In the genomic region with DNA sequence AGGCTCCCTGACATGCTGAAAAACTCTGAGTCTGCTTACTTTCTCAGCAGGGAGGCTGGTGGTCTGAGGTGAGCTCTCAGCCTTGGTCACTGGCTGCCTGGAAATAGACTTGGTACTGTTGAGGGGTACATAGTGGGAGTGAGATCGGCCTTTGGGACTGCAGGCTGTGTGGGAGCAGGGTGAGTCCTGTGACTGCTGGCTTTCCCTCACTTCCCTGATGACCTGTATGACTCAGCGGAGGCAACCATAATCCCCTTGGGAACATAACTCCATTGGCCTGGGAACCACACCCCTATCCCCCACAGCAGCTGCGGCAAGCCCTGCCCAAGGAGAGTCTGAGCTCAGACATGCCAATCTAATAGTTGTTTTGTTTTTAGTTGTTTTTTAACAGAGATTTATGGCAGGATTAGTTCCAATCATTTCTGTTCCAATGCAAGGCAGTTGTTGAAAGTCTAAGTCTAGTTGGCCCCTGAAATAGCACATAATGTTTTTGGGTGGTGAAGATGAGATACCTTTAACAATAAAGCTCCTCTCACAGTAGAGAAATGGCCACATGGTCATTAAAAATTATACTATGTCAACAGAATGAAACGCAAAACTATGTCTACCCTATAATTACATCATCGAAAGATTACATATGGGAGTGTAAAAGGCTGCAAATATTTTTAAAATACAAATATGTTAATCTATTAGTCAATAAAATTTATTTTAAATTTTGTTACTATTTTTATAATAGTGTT, we compare ENCODE assay signal across 14 cellular contexts.
DNase-seq lines count a peak whose midpoint lies in the region; ATAC-seq and TF ChIP-seq lines count a peak whose summit lies in the region.
"Had no signal": no experiment of that assay in that cellular context is flagged by ENCODE, and none has a peak within 500 bp of the region (broad histone marks: within the 10 kb centered on the region; RNA-seq: fewer than 3 reads in every experiment).

No MANE protein-coding gene starts in this region.

- H3K36me3 ChIP-seq in GM23338 (ENCODE audit: insufficient read depth), result no peaks in the 10 kb centered on the region

- H4K20me1 ChIP-seq in GM23338 (replicated peaks; ENCODE audit: insufficient read depth), result no peaks in the 10 kb centered on the region

- H3K4me2 ChIP-seq in GM23338, result no peak overlapping the region

- H3K9me3 Mint-ChIP-seq in GM23338, result peaks cover 31% of the 10 kb centered on the region
- H3K9me3 Mint-ChIP-seq in activated T-helper 2 cell treated with anti-CD3 and anti-CD28 coated beads, Interferon-gamma antibody, Interleukin-2, Interleukin-4, amounts not matched to agents 10 μg/mL and 5 μg/mL and 100 μg/mL, durations not matched to agents 14 hours and 24 hours and 36 hours, result peaks cover 16% of the 10 kb centered on the region

- no peaks in the 10 kb centered on the region for H3K27me3 ChIP-seq in GM23338 (ENCODE audit: insufficient read depth)

- H3F3A ChIP-seq in GM23338 (replicated peaks; ENCODE audit: low read depth), result no peaks in the 10 kb centered on the region

- no peaks in the 10 kb centered on the region for H3K4me1 ChIP-seq in GM23338 (ENCODE audit: insufficient read depth)
- H3K4me1 ChIP-seq: psoas muscle had no signal

- peak overlapping the region; percentile 80; the same call in 1 of the 2 replicates for H3K27ac Mint-ChIP-seq in GM23338
- H3K27ac Mint-ChIP-seq in activated T-helper 2 cell treated with anti-CD3 and anti-CD28 coated beads, Interferon-gamma antibody, Interleukin-2, Interleukin-4, amounts not matched to agents 10 μg/mL and 5 μg/mL and 100 μg/mL, durations not matched to agents 14 hours and 24 hours and 36 hours, result no peak overlapping the region
- H3K27ac Mint-ChIP-seq: activated T-cell treated with anti-CD3 and anti-CD28 coated beads, Interleukin-2, amount 50 U/mL, for 72 hours had no signal

- H3K27ac ChIP-seq in GM23338 (ENCODE audit: low read depth), result no peak overlapping the region
- H3K27ac ChIP-seq: psoas muscle had no signal

- intact Hi-C loops in activated T-helper 2 cell treated with anti-CD3 and anti-CD28 coated beads, Interferon-gamma antibody, Interleukin-2, Interleukin-4, amounts not matched to agents 10 μg/mL and 5 μg/mL and 100 μg/mL, durations not matched to agents 14 hours and 24 hours and 36 hours (cut with micrococcal nuclease), result no loop called here

- H2AFZ ChIP-seq in GM23338, result peak overlapping the region; percentile 67; the same call in 1 of the 2 replicates

- no peaks in the 10 kb centered on the region for H3K79me2 ChIP-seq in GM23338 (replicated peaks; ENCODE audit: insufficient read depth)

- H3K4me1 Mint-ChIP-seq in GM23338, result no peaks in the 10 kb centered on the region
- no peaks in the 10 kb centered on the region for H3K4me1 Mint-ChIP-seq in activated T-helper 2 cell treated with anti-CD3 and anti-CD28 coated beads, Interferon-gamma antibody, Interleukin-2, Interleukin-4, amounts not matched to agents 10 μg/mL and 5 μg/mL and 100 μg/mL, durations not matched to agents 14 hours and 24 hours and 36 hours (ENCODE audit: low read depth)

- ATAC-seq in GM23338, result no peak
- no peak for ATAC-seq in HG03520 (IDR thresholded peaks at IDR 0.05; ENCODE audit: unreplicated experiment)
- ATAC-seq: activated T-cell treated with anti-CD3 and anti-CD28 coated beads, Interleukin-2, amount 50 U/mL, for 72 hours; psoas muscle had no signal

- TF ChIP-seq CTCF in GM23338 (conservative IDR thresholded peaks at IDR 0.05; ENCODE audit: low read depth in 2 of 2), result no peak
- no peak for TF ChIP-seq CTCF in choroid plexus epithelial cell (conservative IDR thresholded peaks at IDR 0.05; ENCODE audit: low read depth, low read length)

- no peak overlapping the region for H3K4me3 ChIP-seq in GM23338
- no peak overlapping the region for H3K4me3 ChIP-seq in choroid plexus epithelial cell (ENCODE audit: low read depth, low read length)
- H3K4me3 ChIP-seq: psoas muscle had no signal

- DNase-seq in GM23338 (ENCODE audit: low spot score) (no peak), NCI-H2107 treated with DMSO at 0.1 percent for 48 hours (lab: John Stamatoyannopoulos, UW; ENCODE audit: unreplicated experiment) (peak; percentile 30), choroid plexus epithelial cell (ENCODE audit: low read depth) (peak; percentile 19), non-pigmented ciliary epithelial cell (ENCODE audit: low read depth) (peak; percentile 19), NCI-H2227 (lab: John Stamatoyannopoulos, UW; ENCODE audit: unreplicated experiment) (no peak)
- DNase-seq in activated CD4-positive, alpha-beta T cell treated with anti-CD3 and anti-CD28 coated beads, Interleukin-2, amount 50 U/mL, for 48 hours, result no peak
- no peak for DNase-seq in activated T-helper 2 cell treated with anti-CD3 and anti-CD28 coated beads, Interferon-gamma antibody, Interleukin-2, Interleukin-4, amounts not matched to agents 10 μg/mL and 5 μg/mL and 100 μg/mL, durations not matched to agents 14 hours and 24 hours and 36 hours (ENCODE audit: low spot score)
- DNase-seq: activated T-cell treated with anti-CD3 and anti-CD28 coated beads, Interleukin-2, amount 50 U/mL, for 72 hours; effector CD8-positive, alpha-beta T cell; GDM1; kidney glomerular epithelial cell; NCI-H774; psoas muscle had no signal

- no peak overlapping the region for H3K4me3 Mint-ChIP-seq in GM23338
- no peak overlapping the region for H3K4me3 Mint-ChIP-seq in activated T-helper 2 cell treated with anti-CD3 and anti-CD28 coated beads, Interferon-gamma antibody, Interleukin-2, Interleukin-4, amounts not matched to agents 10 μg/mL and 5 μg/mL and 100 μg/mL, durations not matched to agents 14 hours and 24 hours and 36 hours (ENCODE audit: low read depth)
- H3K4me3 Mint-ChIP-seq: activated T-cell treated with anti-CD3 and anti-CD28 coated beads, Interleukin-2, amount 50 U/mL, for 72 hours had no signal

- H3K27me3 Mint-ChIP-seq in GM23338 (ENCODE audit: insufficient read depth, low read depth, poor library complexity), result no peaks in the 10 kb centered on the region
- H3K27me3 Mint-ChIP-seq in activated T-helper 2 cell treated with anti-CD3 and anti-CD28 coated beads, Interferon-gamma antibody, Interleukin-2, Interleukin-4, amounts not matched to agents 10 μg/mL and 5 μg/mL and 100 μg/mL, durations not matched to agents 14 hours and 24 hours and 36 hours (ENCODE audit: low read depth), result no peaks in the 10 kb centered on the region

- no peaks in the 10 kb centered on the region for H3K9me2 ChIP-seq in GM23338 (ENCODE audit: insufficient read depth)

- H3K36me3 Mint-ChIP-seq in GM23338 (ENCODE audit: low read depth), result peaks cover 21% of the 10 kb centered on the region
- H3K36me3 Mint-ChIP-seq in activated T-helper 2 cell treated with anti-CD3 and anti-CD28 coated beads, Interferon-gamma antibody, Interleukin-2, Interleukin-4, amounts not matched to agents 10 μg/mL and 5 μg/mL and 100 μg/mL, durations not matched to agents 14 hours and 24 hours and 36 hours (ENCODE audit: low read depth), result no peaks in the 10 kb centered on the region

TF ChIP-seq in GM23338, 12 proteins besides CTCF, POLR2A, EP300 and RAD21 (continues in another document):
- TF ChIP-seq, protein P1, sequence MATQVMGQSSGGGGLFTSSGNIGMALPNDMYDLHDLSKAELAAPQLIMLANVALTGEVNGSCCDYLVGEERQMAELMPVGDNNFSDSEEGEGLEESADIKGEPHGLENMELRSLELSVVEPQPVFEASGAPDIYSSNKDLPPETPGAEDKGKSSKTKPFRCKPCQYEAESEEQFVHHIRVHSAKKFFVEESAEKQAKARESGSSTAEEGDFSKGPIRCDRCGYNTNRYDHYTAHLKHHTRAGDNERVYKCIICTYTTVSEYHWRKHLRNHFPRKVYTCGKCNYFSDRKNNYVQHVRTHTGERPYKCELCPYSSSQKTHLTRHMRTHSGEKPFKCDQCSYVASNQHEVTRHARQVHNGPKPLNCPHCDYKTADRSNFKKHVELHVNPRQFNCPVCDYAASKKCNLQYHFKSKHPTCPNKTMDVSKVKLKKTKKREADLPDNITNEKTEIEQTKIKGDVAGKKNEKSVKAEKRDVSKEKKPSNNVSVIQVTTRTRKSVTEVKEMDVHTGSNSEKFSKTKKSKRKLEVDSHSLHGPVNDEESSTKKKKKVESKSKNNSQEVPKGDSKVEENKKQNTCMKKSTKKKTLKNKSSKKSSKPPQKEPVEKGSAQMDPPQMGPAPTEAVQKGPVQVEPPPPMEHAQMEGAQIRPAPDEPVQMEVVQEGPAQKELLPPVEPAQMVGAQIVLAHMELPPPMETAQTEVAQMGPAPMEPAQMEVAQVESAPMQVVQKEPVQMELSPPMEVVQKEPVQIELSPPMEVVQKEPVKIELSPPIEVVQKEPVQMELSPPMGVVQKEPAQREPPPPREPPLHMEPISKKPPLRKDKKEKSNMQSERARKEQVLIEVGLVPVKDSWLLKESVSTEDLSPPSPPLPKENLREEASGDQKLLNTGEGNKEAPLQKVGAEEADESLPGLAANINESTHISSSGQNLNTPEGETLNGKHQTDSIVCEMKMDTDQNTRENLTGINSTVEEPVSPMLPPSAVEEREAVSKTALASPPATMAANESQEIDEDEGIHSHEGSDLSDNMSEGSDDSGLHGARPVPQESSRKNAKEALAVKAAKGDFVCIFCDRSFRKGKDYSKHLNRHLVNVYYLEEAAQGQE (IDR thresholded peaks at IDR 0.05; ENCODE audit: unreplicated experiment), result no peak

Comparison
In these comparisons a context has a peak if more than half of its experiments do, and no peak if none do; other contexts are left out.
1. DNase-seq: peak in NCI-H2107 treated with DMSO at 0.1 percent for 48 hours (single experiment), choroid plexus epithelial cell (single experiment) and non-pigmented ciliary epithelial cell (single experiment); none in GM23338 (single experiment), NCI-H2227 (single experiment), activated CD4-positive, alpha-beta T cell treated with anti-CD3 and anti-CD28 coated beads, Interleukin-2, amount 50 U/mL, for 48 hours (0 of 2) and activated T-helper 2 cell treated with anti-CD3 and anti-CD28 coated beads, Interferon-gamma antibody, Interleukin-2, Interleukin-4, amounts not matched to agents 10 μg/mL and 5 μg/mL and 100 μg/mL, durations not matched to agents 14 hours and 24 hours and 36 hours (single experiment).